ENCODE assay signal across 14 cellular contexts in genomic region chr1:183953031-183953430, GRCh38.
DNase-seq lines count a peak whose midpoint lies in the region; ATAC-seq and TF ChIP-seq lines count a peak whose summit lies in the region.
"Had no signal": no experiment of that assay in that cellular context is flagged by ENCODE, and none has a peak within 500 bp of the region (broad histone marks: within the 10 kb centered on the region; RNA-seq: fewer than 3 reads in every experiment).

No MANE protein-coding gene starts in this region.

- in situ Hi-C loops in transverse colon (cut with MboI; ENCODE audit: low pct_ligation_motif_present in 1 of 4, low pct_unique_long_range_greater_than_20kb in 1 of 4, low sequenced_read_pairs in 3 of 4), result no loop called here

- H3K4me3 Mint-ChIP-seq in activated naive CD8-positive, alpha-beta T cell, result no peak overlapping the region
- no peak overlapping the region for H3K4me3 Mint-ChIP-seq in activated naive CD8-positive, alpha-beta T cell treated with anti-CD3 and anti-CD28 coated beads for 36 hours
- H3K4me3 Mint-ChIP-seq in activated T-cell treated with anti-CD3 and anti-CD28 coated beads, Interleukin-2, amount 50 U/mL, for 72 hours, result no peak overlapping the region
- H3K4me3 Mint-ChIP-seq: CD8-positive, alpha-beta memory T cell; central memory CD8-positive, alpha-beta T cell had no signal

- TF ChIP-seq EP300 in transverse colon (IDR thresholded peaks at IDR 0.05; ENCODE audit: low read depth), result no peak

- ATAC-seq in body of pancreas, result peak; percentile 21
- ATAC-seq in activated T-cell treated with anti-CD3 and anti-CD28 coated beads, Interleukin-2, amount 50 U/mL, for 72 hours (replicated peaks in 1 of 2), result no peak

- H3K27ac Mint-ChIP-seq in activated naive CD8-positive, alpha-beta T cell, result peak overlapping the region; percentile 38
- H3K27ac Mint-ChIP-seq in activated naive CD8-positive, alpha-beta T cell treated with anti-CD3 and anti-CD28 coated beads for 36 hours, result no peak overlapping the region
- H3K27ac Mint-ChIP-seq in activated T-cell treated with anti-CD3 and anti-CD28 coated beads, Interleukin-2, amount 50 U/mL, for 72 hours, result no peak overlapping the region

- WGBS in body of pancreas, 2 donors, result 40 to 41% methylated on average over 5 of the region's 5 CpGs
- 37% methylated on average over 5 of the region's 5 CpGs; no CpG with 5 or more reads in 1 of the 2 donors for WGBS in transverse colon (ENCODE audit: low coverage in 1 of 2), 2 donors

- H3K36me3 ChIP-seq in body of pancreas (replicated peaks in 1 of 2; ENCODE audit: insufficient read depth in 1 of 2, low read depth in 2 of 2), result no peaks in the 10 kb centered on the region
- no peaks in the 10 kb centered on the region for H3K36me3 ChIP-seq in transverse colon
- H3K36me3 ChIP-seq in BE2C, result no peaks in the 10 kb centered on the region
- H3K36me3 ChIP-seq: thyroid gland had no signal

- TF ChIP-seq POLR2A in body of pancreas (IDR thresholded peaks at IDR 0.05), result no peak
- no peak for TF ChIP-seq POLR2A in transverse colon (IDR thresholded peaks at IDR 0.05)

- H3K9me3 Mint-ChIP-seq in activated naive CD8-positive, alpha-beta T cell (ENCODE audit: low read depth), result no peaks in the 10 kb centered on the region
- H3K9me3 Mint-ChIP-seq in activated naive CD8-positive, alpha-beta T cell treated with anti-CD3 and anti-CD28 coated beads for 36 hours, result no peaks in the 10 kb centered on the region
- no peaks in the 10 kb centered on the region for H3K9me3 Mint-ChIP-seq in activated T-cell treated with anti-CD3 and anti-CD28 coated beads, Interleukin-2, amount 50 U/mL, for 72 hours
- H3K9me3 Mint-ChIP-seq: CD8-positive, alpha-beta memory T cell; central memory CD8-positive, alpha-beta T cell had no signal

- peaks cover 5% of the 10 kb centered on the region for H3K36me3 Mint-ChIP-seq in activated naive CD8-positive, alpha-beta T cell
- no peaks in the 10 kb centered on the region for H3K36me3 Mint-ChIP-seq in activated naive CD8-positive, alpha-beta T cell treated with anti-CD3 and anti-CD28 coated beads for 36 hours
- H3K36me3 Mint-ChIP-seq in activated T-cell treated with anti-CD3 and anti-CD28 coated beads, Interleukin-2, amount 50 U/mL, for 72 hours (ENCODE audit: insufficient read depth in 2 of 2), result peaks cover 2 to 3% of the 10 kb centered on the region in 2 donors

- no peak for TF ChIP-seq CTCF in body of pancreas (IDR thresholded peaks at IDR 0.05)
- TF ChIP-seq CTCF in transverse colon (IDR thresholded peaks at IDR 0.05), result no peak
- TF ChIP-seq CTCF in BE2C (IDR thresholded peaks at IDR 0.05; ENCODE audit: low read depth, low read length), result no peak

- no peak overlapping the region for H3K4me3 ChIP-seq in body of pancreas
- no peak overlapping the region for H3K4me3 ChIP-seq in transverse colon
- no peak overlapping the region for H3K4me3 ChIP-seq in BE2C (ENCODE audit: low read depth, low read length)
- H3K4me3 ChIP-seq: SK-N-MC, thyroid gland had no signal

- no peaks in the 10 kb centered on the region for H3K9me3 ChIP-seq in body of pancreas
- H3K9me3 ChIP-seq in transverse colon, result no peaks in the 10 kb centered on the region
- no peaks in the 10 kb centered on the region for H3K9me3 ChIP-seq in BE2C
- H3K9me3 ChIP-seq: thyroid gland had no signal

- no peak for DNase-seq in activated naive CD8-positive, alpha-beta T cell treated with anti-CD3 and anti-CD28 coated beads for 36 hours
- DNase-seq in body of pancreas (peak in 1 of 4 donors; percentile 13), left kidney (ENCODE audit: low read depth, low spot score) (peak; percentile 22), transverse colon (no peak), GM03348 (ENCODE audit: low spot score) (no peak), BE2C (no peak)
- no peak for DNase-seq in activated T-cell treated with anti-CD3 and anti-CD28 coated beads, Interleukin-2, amount 50 U/mL, for 72 hours
- DNase-seq: activated CD4-positive, alpha-beta T cell treated with anti-CD3 and anti-CD28 coated beads, Interleukin-2, amount 50 U/mL, for 48 hours; CD8-positive, alpha-beta memory T cell; MM.1S; thyroid gland had no signal

- H3K4me1 Mint-ChIP-seq in activated naive CD8-positive, alpha-beta T cell (ENCODE audit: low read depth), result peaks cover 10% of the 10 kb centered on the region
- peaks cover 13% of the 10 kb centered on the region for H3K4me1 Mint-ChIP-seq in activated naive CD8-positive, alpha-beta T cell treated with anti-CD3 and anti-CD28 coated beads for 36 hours
- H3K4me1 Mint-ChIP-seq in activated T-cell treated with anti-CD3 and anti-CD28 coated beads, Interleukin-2, amount 50 U/mL, for 72 hours (ENCODE audit: low read depth), result peaks cover 19% of the 10 kb centered on the region

- no peaks in the 10 kb centered on the region for H3K27me3 ChIP-seq in body of pancreas
- no peaks in the 10 kb centered on the region for H3K27me3 ChIP-seq in transverse colon
- no peaks in the 10 kb centered on the region for H3K27me3 ChIP-seq in BE2C
- H3K27me3 ChIP-seq: thyroid gland had no signal

- intact Hi-C loops in body of pancreas (cut with DNase I), result no loop called here
- intact Hi-C loops in transverse colon (cut with DNase I; ENCODE audit: low total_unique reads), result no loop called here

- peaks cover 2% of the 10 kb centered on the region for H3K27me3 Mint-ChIP-seq in activated naive CD8-positive, alpha-beta T cell
- H3K27me3 Mint-ChIP-seq in activated naive CD8-positive, alpha-beta T cell treated with anti-CD3 and anti-CD28 coated beads for 36 hours, result no peaks in the 10 kb centered on the region
- H3K27me3 Mint-ChIP-seq in activated T-cell treated with anti-CD3 and anti-CD28 coated beads, Interleukin-2, amount 50 U/mL, for 72 hours (ENCODE audit: low read depth), result peaks cover 4% of the 10 kb centered on the region
- H3K27me3 Mint-ChIP-seq: central memory CD8-positive, alpha-beta T cell had no signal

- no peak overlapping the region for H3K27ac ChIP-seq in body of pancreas
- H3K27ac ChIP-seq in transverse colon, result peak overlapping the region in 3 of 4 donors; percentile 10 to 60 (median 35)
- H3K27ac ChIP-seq: SK-N-MC, thyroid gland had no signal

- H3K4me1 ChIP-seq in body of pancreas (peaks cover 15% of the 10 kb centered on the region), transverse colon (peaks cover 5 to 16% (median 8%) of the 10 kb centered on the region in 4 donors), BE2C (no peaks in the 10 kb centered on the region)

Comparison
In these comparisons a context has a peak if more than half of its experiments do, and no peak if none do; other contexts are left out.
1. H3K27ac ChIP-seq: peak in transverse colon (3 of 4); none in body of pancreas (0 of 4).